ENCODE assay signal across 15 cellular contexts in genomic region chr4:1738410-1738809, GRCh38. TPM values are rescaled to one million over a fixed set of nuclear protein-coding genes. Genes with fewer than 3 reads are reported as not detected.
DNase-seq lines count a peak whose midpoint lies in the region; ATAC-seq and TF ChIP-seq lines count a peak whose summit lies in the region.
"Had no signal": no experiment of that assay in that cellular context is flagged by ENCODE, and none has a peak within 500 bp of the region (broad histone marks: within the 10 kb centered on the region; RNA-seq: fewer than 3 reads in every experiment).

No MANE protein-coding gene starts in this region.

- H3K4me3 ChIP-seq in mesendoderm (ENCODE audit: low read length) (peak overlapping the region; percentile 17), tibial nerve (no peak overlapping the region)

- H3K27ac Mint-ChIP-seq in activated naive CD4-positive, alpha-beta T cell treated with anti-CD3 and anti-CD28 coated beads, Interleukin-2, amount 50 U/mL, for 24 hours: peak overlapping the region; percentile 26
- H3K27ac Mint-ChIP-seq in activated naive CD4-positive, alpha-beta T cell treated with anti-CD3 and anti-CD28 coated beads, Interleukin-2, amount 50 U/mL, for 72 hours: peak overlapping the region in 1 of 2 donors; percentile 79
- peak overlapping the region; percentile 67 for H3K27ac Mint-ChIP-seq in activated naive CD8-positive, alpha-beta T cell treated with anti-CD3 and anti-CD28 coated beads for 36 hours

- TF ChIP-seq CTCF in tibial nerve (IDR thresholded peaks at IDR 0.05): no peak

- DNase-seq in activated naive CD4-positive, alpha-beta T cell treated with anti-CD3 and anti-CD28 coated beads, Interleukin-2, amount 50 U/mL, for 72 hours (ENCODE audit: low spot score in 2 of 2): no peak
- no peak for DNase-seq in activated naive CD8-positive, alpha-beta T cell treated with anti-CD3 and anti-CD28 coated beads for 36 hours
- DNase-seq in mesendoderm (no peak), tibial nerve (ENCODE audit: low spot score in 2 of 2) (no peak)
- DNase-seq: COR-L47, H9, NCI-H1417, NCI-H187 treated with DMSO at 0.1 percent for 48 hours, NCI-H446 treated with DMSO at 0.1 percent for 48 hours, NCI-H748 treated with DMSO at 0.1 percent for 48 hours had no signal

- no peak overlapping the region for H3K23ac ChIP-seq in mesendoderm (ENCODE audit: low read length)

- H3K79me1 ChIP-seq in mesendoderm (ENCODE audit: low read length): no peaks in the 10 kb centered on the region

- H2BK120ac ChIP-seq in mesendoderm (ENCODE audit: low read depth, low read length): no peak overlapping the region

- H3K4ac ChIP-seq in mesendoderm (ENCODE audit: low read depth, low read length): no peak overlapping the region

- H4K8ac ChIP-seq in mesendoderm (ENCODE audit: low read depth, low read length): no peak overlapping the region

- peaks cover 46% of the 10 kb centered on the region for H3K36me3 ChIP-seq in mesendoderm (ENCODE audit: control insufficient read depth, insufficient read depth, low read length)
- H3K36me3 ChIP-seq in tibial nerve: peaks cover 0 to 75% (median 9%) of the 10 kb centered on the region in 3 donors

- peaks cover 0 to 11% (median 0%) of the 10 kb centered on the region in 4 donors for H3K9me3 ChIP-seq in tibial nerve

- no peak overlapping the region for H2BK15ac ChIP-seq in mesendoderm (replicated peaks; ENCODE audit: low read depth)

- peaks cover 16% of the 10 kb centered on the region for H3K36me3 Mint-ChIP-seq in activated naive CD4-positive, alpha-beta T cell treated with anti-CD3 and anti-CD28 coated beads, Interleukin-2, amount 50 U/mL, for 24 hours
- H3K36me3 Mint-ChIP-seq in activated naive CD4-positive, alpha-beta T cell treated with anti-CD3 and anti-CD28 coated beads, Interleukin-2, amount 50 U/mL, for 72 hours: peaks cover 39 to 59% of the 10 kb centered on the region in 2 donors
- peaks cover 57% of the 10 kb centered on the region for H3K36me3 Mint-ChIP-seq in activated naive CD8-positive, alpha-beta T cell treated with anti-CD3 and anti-CD28 coated beads for 36 hours

- no peak overlapping the region for H4K5ac ChIP-seq in mesendoderm (ENCODE audit: low read length)

- TF ChIP-seq EP300 in tibial nerve (IDR thresholded peaks at IDR 0.05): no peak

- H3K27me3 ChIP-seq in mesendoderm (ENCODE audit: insufficient read depth, low read length, poor library complexity): no peaks in the 10 kb centered on the region
- H3K27me3 ChIP-seq in tibial nerve: no peaks in the 10 kb centered on the region

- no peak for ATAC-seq in activated naive CD4-positive, alpha-beta T cell treated with anti-CD3 and anti-CD28 coated beads, Interleukin-2, amount 50 U/mL, for 72 hours
- ATAC-seq in GM18502 (IDR thresholded peaks at IDR 0.05; ENCODE audit: poor library complexity, unreplicated experiment): no peak

- no peak overlapping the region for H2BK5ac ChIP-seq in mesendoderm (ENCODE audit: low read length)

- WGBS in mesendoderm (ENCODE audit: extremely low coverage, insufficient coverage, low lambda C conversion rate): no CpG with 5 or more reads among the region's 4 CpGs
- 99 to 100% methylated on average over 3 to 4 of the region's 4 CpGs for WGBS in tibial nerve, 2 donors

- no peak overlapping the region for H3K18ac ChIP-seq in mesendoderm (ENCODE audit: low read length)

- H3K9me3 Mint-ChIP-seq in activated naive CD4-positive, alpha-beta T cell treated with anti-CD3 and anti-CD28 coated beads, Interleukin-2, amount 50 U/mL, for 24 hours: peaks cover 5% of the 10 kb centered on the region
- H3K9me3 Mint-ChIP-seq in activated naive CD4-positive, alpha-beta T cell treated with anti-CD3 and anti-CD28 coated beads, Interleukin-2, amount 50 U/mL, for 72 hours: no peaks in the 10 kb centered on the region
- H3K9me3 Mint-ChIP-seq in activated naive CD8-positive, alpha-beta T cell treated with anti-CD3 and anti-CD28 coated beads for 36 hours: peaks cover 11% of the 10 kb centered on the region

- no peak overlapping the region for H2AK5ac ChIP-seq in mesendoderm (ENCODE audit: low read length)

- H3K27me3 Mint-ChIP-seq in activated naive CD4-positive, alpha-beta T cell treated with anti-CD3 and anti-CD28 coated beads, Interleukin-2, amount 50 U/mL, for 24 hours: no peaks in the 10 kb centered on the region
- no peaks in the 10 kb centered on the region for H3K27me3 Mint-ChIP-seq in activated naive CD8-positive, alpha-beta T cell treated with anti-CD3 and anti-CD28 coated beads for 36 hours

- H3K4me1 Mint-ChIP-seq in activated naive CD4-positive, alpha-beta T cell treated with anti-CD3 and anti-CD28 coated beads, Interleukin-2, amount 50 U/mL, for 24 hours: no peaks in the 10 kb centered on the region
- no peaks in the 10 kb centered on the region for H3K4me1 Mint-ChIP-seq in activated naive CD8-positive, alpha-beta T cell treated with anti-CD3 and anti-CD28 coated beads for 36 hours

- no peak for TF ChIP-seq POLR2A in tibial nerve (IDR thresholded peaks at IDR 0.05)

- H3K4me1 ChIP-seq in mesendoderm (ENCODE audit: control insufficient read depth, low read depth, low read length) (no peaks in the 10 kb centered on the region), tibial nerve (no peaks in the 10 kb centered on the region)

- H3K79me2 ChIP-seq in mesendoderm (ENCODE audit: control insufficient read depth, insufficient read depth, low read length): no peaks in the 10 kb centered on the region

- H3K56ac ChIP-seq in mesendoderm (ENCODE audit: low read length): no peak overlapping the region

- H3K27ac ChIP-seq in mesendoderm (ENCODE audit: low read depth, low read length): no peak overlapping the region
- no peak overlapping the region for H3K27ac ChIP-seq in tibial nerve
- H3K27ac ChIP-seq: C4-2B, HL-60, RWPE1 had no signal

- no peak overlapping the region for H3K4me2 ChIP-seq in mesendoderm (ENCODE audit: low read length)

- H3K9ac ChIP-seq in mesendoderm (ENCODE audit: low read length): no peak overlapping the region

- H3K4me3 Mint-ChIP-seq in activated naive CD4-positive, alpha-beta T cell treated with anti-CD3 and anti-CD28 coated beads, Interleukin-2, amount 50 U/mL, for 24 hours: no peak overlapping the region
- no peak overlapping the region for H3K4me3 Mint-ChIP-seq in activated naive CD8-positive, alpha-beta T cell treated with anti-CD3 and anti-CD28 coated beads for 36 hours
- H3K4me3 Mint-ChIP-seq: H9 had no signal

RNA-seq across cellular contexts. Expression of gene TACC3, which starts 17.1 kb away (rescaled TPM):
- total RNA-seq in activated naive CD4-positive, alpha-beta T cell treated with anti-CD3 and anti-CD28 coated beads, Interleukin-2, amount 50 U/mL, for 72 hours: 100 to 1,000 TPM; 195 to 295 TPM
- total RNA-seq in activated naive CD8-positive, alpha-beta T cell treated with anti-CD3 and anti-CD28 coated beads for 36 hours: 100 to 1,000 TPM; 189 to 190 TPM
- 125 TPM for polyA plus RNA-seq in mesendoderm (2013, experiment 1 of 2)
- polyA plus RNA-seq in mesendoderm (2013, experiment 2 of 2): 122 TPM
- 10 to 100 TPM in 2 of 4 donors, 1 to 10 TPM in 2; 8.6 to 15.0 (median 11.9) TPM for total RNA-seq in tibial nerve

RNA-seq across cellular contexts. Expression of gene TMEM129, which starts 17.3 kb away (rescaled TPM):
- total RNA-seq in activated naive CD4-positive, alpha-beta T cell treated with anti-CD3 and anti-CD28 coated beads, Interleukin-2, amount 50 U/mL, for 72 hours: 10 to 100 TPM; 12.7 to 14.9 TPM
- total RNA-seq in activated naive CD8-positive, alpha-beta T cell treated with anti-CD3 and anti-CD28 coated beads for 36 hours: 10 to 100 TPM; 20.5 to 20.8 TPM
- polyA plus RNA-seq in mesendoderm (2013, experiment 1 of 2): 10.9 TPM
- polyA plus RNA-seq in mesendoderm (2013, experiment 2 of 2): 10.7 TPM
- total RNA-seq in tibial nerve: 10 to 100 TPM; 60.1 to 88.5 (median 82.2) TPM

RNA-seq across cellular contexts. Expression of gene SLBP, which starts 26.3 kb away (rescaled TPM):
- total RNA-seq in activated naive CD4-positive, alpha-beta T cell treated with anti-CD3 and anti-CD28 coated beads, Interleukin-2, amount 50 U/mL, for 72 hours: 100 to 1,000 TPM in 1 of 2 donors, 10 to 100 TPM in 1; 73.0 to 110 TPM
- total RNA-seq in activated naive CD8-positive, alpha-beta T cell treated with anti-CD3 and anti-CD28 coated beads for 36 hours: 100 to 1,000 TPM; 183 to 184 TPM
- polyA plus RNA-seq in mesendoderm (2013, experiment 1 of 2): 43.5 TPM
- polyA plus RNA-seq in mesendoderm (2013, experiment 2 of 2): 43.0 TPM
- total RNA-seq in tibial nerve: 10 to 100 TPM; 41.7 to 55.9 (median 53.5) TPM

RNA-seq across cellular contexts. Expression of gene FAM53A, which starts 54.3 kb away (rescaled TPM):
- total RNA-seq in activated naive CD4-positive, alpha-beta T cell treated with anti-CD3 and anti-CD28 coated beads, Interleukin-2, amount 50 U/mL, for 72 hours: 1 to 10 TPM; 3.0 to 5.4 TPM
- total RNA-seq in activated naive CD8-positive, alpha-beta T cell treated with anti-CD3 and anti-CD28 coated beads for 36 hours: 1 to 10 TPM in 1 of 2 experiments, under 1 TPM in 1; 0.82 to 1.3 TPM
- 0.20 TPM for polyA plus RNA-seq in mesendoderm (2013, experiment 1 of 2)
- 0.50 TPM for polyA plus RNA-seq in mesendoderm (2013, experiment 2 of 2)
- 10 to 100 TPM in 2 of 4 donors, 1 to 10 TPM in 2; 6.1 to 33.7 (median 13.6) TPM for total RNA-seq in tibial nerve

RNA-seq across cellular contexts. Expression of gene FGFR3, which starts 54.7 kb away (rescaled TPM):
- total RNA-seq in activated naive CD4-positive, alpha-beta T cell treated with anti-CD3 and anti-CD28 coated beads, Interleukin-2, amount 50 U/mL, for 72 hours: under 1 TPM in 1 of 2 donors, not detected in 1; 0.12 TPM
- not detected for total RNA-seq in activated naive CD8-positive, alpha-beta T cell treated with anti-CD3 and anti-CD28 coated beads for 36 hours
- polyA plus RNA-seq in mesendoderm (2013, experiment 1 of 2): 8.0 TPM
- 7.1 TPM for polyA plus RNA-seq in mesendoderm (2013, experiment 2 of 2)
- 10 to 100 TPM in 1 of 4 donors, 1 to 10 TPM in 3; 2.7 to 11.2 (median 5.1) TPM for total RNA-seq in tibial nerve

Comparison
In these comparisons a context has a peak if more than half of its experiments do, and no peak if none do; other contexts are left out.
1. RNA of gene TACC3, which starts 17.1 kb away (total RNA-seq): 195 to 295 TPM in activated naive CD4-positive, alpha-beta T cell treated with anti-CD3 and anti-CD28 coated beads, Interleukin-2, amount 50 U/mL, for 72 hours and 189 to 190 TPM in activated naive CD8-positive, alpha-beta T cell treated with anti-CD3 and anti-CD28 coated beads for 36 hours; 8.6 to 15.0 TPM in tibial nerve; every median in the first group is over 10 times any median in the second.